ENCODE assay signal across 2 cellular contexts in the genomic region with DNA sequence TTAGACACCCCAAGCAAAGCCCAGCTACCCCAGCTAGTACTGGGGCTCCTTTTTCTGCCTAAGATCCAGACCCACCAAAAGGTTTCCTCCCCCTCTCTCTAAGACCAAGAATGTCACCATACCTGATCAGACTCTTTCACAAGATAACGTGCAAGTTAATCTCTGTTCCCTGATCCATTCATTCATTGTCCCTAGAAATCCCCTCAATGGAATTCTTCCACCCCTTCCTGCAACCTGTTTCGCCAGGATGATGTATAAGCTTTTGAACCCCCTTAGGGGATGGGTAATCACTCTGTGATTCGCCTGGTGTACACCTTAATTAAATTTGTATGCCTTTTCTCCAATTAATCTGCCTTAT.
TF ChIP-seq lines count a peak whose summit lies in the region.

No MANE protein-coding gene starts in this region.

TF ChIP-seq in GM23338, 12 proteins besides CTCF, POLR2A, EP300 and RAD21:
- no peak for TF ChIP-seq EZH2 (IDR thresholded peaks at IDR 0.05; ENCODE audit: low read depth, unreplicated experiment)
- TF ChIP-seq CREB1 (CRISPR knock-in tag; IDR thresholded peaks at IDR 0.05; ENCODE audit: low read depth), result no peak
- TF ChIP-seq ZNF331 (CRISPR knock-in tag; IDR thresholded peaks at IDR 0.05; ENCODE audit: low read depth), result no peak
- no peak for TF ChIP-seq JUNB (IDR thresholded peaks at IDR 0.05; ENCODE audit: unreplicated experiment)
- TF ChIP-seq NANOG (IDR thresholded peaks at IDR 0.05; ENCODE audit: borderline replicate concordance), result no peak
- TF ChIP-seq, protein P1, sequence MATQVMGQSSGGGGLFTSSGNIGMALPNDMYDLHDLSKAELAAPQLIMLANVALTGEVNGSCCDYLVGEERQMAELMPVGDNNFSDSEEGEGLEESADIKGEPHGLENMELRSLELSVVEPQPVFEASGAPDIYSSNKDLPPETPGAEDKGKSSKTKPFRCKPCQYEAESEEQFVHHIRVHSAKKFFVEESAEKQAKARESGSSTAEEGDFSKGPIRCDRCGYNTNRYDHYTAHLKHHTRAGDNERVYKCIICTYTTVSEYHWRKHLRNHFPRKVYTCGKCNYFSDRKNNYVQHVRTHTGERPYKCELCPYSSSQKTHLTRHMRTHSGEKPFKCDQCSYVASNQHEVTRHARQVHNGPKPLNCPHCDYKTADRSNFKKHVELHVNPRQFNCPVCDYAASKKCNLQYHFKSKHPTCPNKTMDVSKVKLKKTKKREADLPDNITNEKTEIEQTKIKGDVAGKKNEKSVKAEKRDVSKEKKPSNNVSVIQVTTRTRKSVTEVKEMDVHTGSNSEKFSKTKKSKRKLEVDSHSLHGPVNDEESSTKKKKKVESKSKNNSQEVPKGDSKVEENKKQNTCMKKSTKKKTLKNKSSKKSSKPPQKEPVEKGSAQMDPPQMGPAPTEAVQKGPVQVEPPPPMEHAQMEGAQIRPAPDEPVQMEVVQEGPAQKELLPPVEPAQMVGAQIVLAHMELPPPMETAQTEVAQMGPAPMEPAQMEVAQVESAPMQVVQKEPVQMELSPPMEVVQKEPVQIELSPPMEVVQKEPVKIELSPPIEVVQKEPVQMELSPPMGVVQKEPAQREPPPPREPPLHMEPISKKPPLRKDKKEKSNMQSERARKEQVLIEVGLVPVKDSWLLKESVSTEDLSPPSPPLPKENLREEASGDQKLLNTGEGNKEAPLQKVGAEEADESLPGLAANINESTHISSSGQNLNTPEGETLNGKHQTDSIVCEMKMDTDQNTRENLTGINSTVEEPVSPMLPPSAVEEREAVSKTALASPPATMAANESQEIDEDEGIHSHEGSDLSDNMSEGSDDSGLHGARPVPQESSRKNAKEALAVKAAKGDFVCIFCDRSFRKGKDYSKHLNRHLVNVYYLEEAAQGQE (IDR thresholded peaks at IDR 0.05; ENCODE audit: unreplicated experiment), result no peak

TF ChIP-seq in H1, 55 proteins besides CTCF, POLR2A, EP300 and RAD21:
- TF ChIP-seq SUZ12 (IDR thresholded peaks at IDR 0.05; ENCODE audit: low read length) (no peak), CEBPB (IDR thresholded peaks at IDR 0.05; ENCODE audit: low read depth, low read length) (no peak), SIX5 (IDR thresholded peaks at IDR 0.05; ENCODE audit: low read depth, low read length) (no peak), CHD2 (IDR thresholded peaks at IDR 0.05; ENCODE audit: low read length) (no peak), SP1 (IDR thresholded peaks at IDR 0.05; ENCODE audit: low read depth, low read length) (no peak), RBBP5 (IDR thresholded peaks at IDR 0.05; ENCODE audit: borderline replicate concordance, low read depth, low read length) (no peak), TBP (IDR thresholded peaks at IDR 0.05; ENCODE audit: low read depth, low read length) (no peak)
